18 cellular contexts compared by ENCODE assay signal in the genomic region with DNA sequence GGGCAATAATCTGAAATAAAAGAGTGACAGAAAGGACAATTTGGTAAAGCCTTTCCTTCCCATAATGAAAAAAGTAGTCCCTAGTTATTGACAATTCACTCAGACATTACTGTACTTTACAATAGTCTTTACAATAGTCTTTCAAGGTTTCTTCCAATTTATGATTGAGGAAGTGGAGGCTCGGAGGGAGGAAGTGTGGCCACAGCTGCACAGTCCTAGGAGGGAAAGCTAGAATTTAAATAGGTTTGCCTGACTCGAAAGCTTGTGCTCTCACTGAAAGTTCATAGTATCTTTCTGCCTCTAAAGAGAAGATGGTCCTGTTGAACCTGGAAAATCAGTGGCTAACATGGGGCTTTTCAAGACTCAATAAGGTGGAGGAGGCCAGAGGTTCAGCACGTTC.
DNase-seq lines count a peak whose midpoint lies in the region; ATAC-seq and TF ChIP-seq lines count a peak whose summit lies in the region.
"Had no signal": no experiment of that assay in that cellular context is flagged by ENCODE, and none has a peak within 500 bp of the region (broad histone marks: within the 10 kb centered on the region; RNA-seq: fewer than 3 reads in every experiment).

No MANE protein-coding gene starts in this region.

- H3K9me3 Mint-ChIP-seq in activated B cell treated with CpG ODN at 0.5 μM for 24 hours: no peaks in the 10 kb centered on the region

- H3K4me3 ChIP-seq in upper lobe of right lung: no peak overlapping the region
- H3K4me3 ChIP-seq: gastroesophageal sphincter, tibial nerve had no signal

- H3K9me3 ChIP-seq in upper lobe of right lung: no peaks in the 10 kb centered on the region
- H3K9me3 ChIP-seq: gastroesophageal sphincter, tibial nerve had no signal

- peak; percentile 62 for ATAC-seq in HG02678 (IDR thresholded peaks at IDR 0.05; ENCODE audit: unreplicated experiment)
- peak; percentile 28 for ATAC-seq in activated B cell treated with CpG ODN at 0.5 μM for 24 hours (ENCODE audit: low read depth)
- peak; percentile 64 for ATAC-seq in upper lobe of right lung
- ATAC-seq in stimulated activated naive CD8-positive, alpha-beta T cell treated with anti-CD3 and anti-CD28 coated beads, Interleukin-15, Interleukin-2, amounts not matched to agents 100 U/mL and 50 U/mL, for 24 hours: no peak
- ATAC-seq: activated CD8-positive, alpha-beta memory T cell treated with anti-CD3 and anti-CD28 coated beads, Interleukin-2, amount 10 ng/mL, durations not matched to agents 7 days and 5 days; gastroesophageal sphincter; left ventricle myocardium superior had no signal

- no peak for TF ChIP-seq CTCF in activated B cell treated with CpG ODN at 0.5 μM for 24 hours (IDR thresholded peaks at IDR 0.05)
- TF ChIP-seq CTCF in upper lobe of right lung (IDR thresholded peaks at IDR 0.05): no peak

- H3K4me1 Mint-ChIP-seq in activated B cell treated with CpG ODN at 0.5 μM for 24 hours: peaks cover 15% of the 10 kb centered on the region

- POLR2A ChIA-PET in activated B cell treated with CpG ODN at 0.5 μM for 24 hours (lab: Charles Lee): interaction anchor here (0.7 kb wide), 1 partner anchor 1612 kb away, joined by 8 read pairs; no protein-coding TSS in a partner anchor

- H3K27me3 ChIP-seq in upper lobe of right lung: no peaks in the 10 kb centered on the region
- H3K27me3 ChIP-seq: gastroesophageal sphincter, tibial nerve had no signal

- H3K4me1 ChIP-seq in upper lobe of right lung: peaks cover 3% of the 10 kb centered on the region
- H3K4me1 ChIP-seq: tibial nerve had no signal

- no peak overlapping the region for H3K27ac Mint-ChIP-seq in activated B cell treated with CpG ODN at 0.5 μM for 24 hours
- H3K27ac Mint-ChIP-seq: activated CD8-positive, alpha-beta memory T cell treated with anti-CD3 and anti-CD28 coated beads, Interleukin-2, amount 10 ng/mL, durations not matched to agents 7 days and 5 days had no signal

- H3K27ac ChIP-seq in upper lobe of right lung: no peak overlapping the region
- H3K27ac ChIP-seq: C4-2B, gastroesophageal sphincter, RWPE1, tibial nerve had no signal

- H3K27me3 Mint-ChIP-seq in activated B cell treated with CpG ODN at 0.5 μM for 24 hours: no peaks in the 10 kb centered on the region
- H3K27me3 Mint-ChIP-seq: activated CD8-positive, alpha-beta memory T cell treated with anti-CD3 and anti-CD28 coated beads, Interleukin-2, amount 10 ng/mL, durations not matched to agents 7 days and 5 days had no signal

- intact Hi-C loops in activated B cell treated with CpG ODN at 0.5 μM for 24 hours (cut with micrococcal nuclease): no loop called here
- intact Hi-C loops in upper lobe of right lung (cut with DNase I): no loop called here

- CTCF ChIA-PET in activated B cell treated with CpG ODN at 0.5 μM for 24 hours (lab: Charles Lee): no interaction called here

- H3K36me3 ChIP-seq in upper lobe of right lung: peaks cover 23% of the 10 kb centered on the region

- H3K4me3 Mint-ChIP-seq in activated B cell treated with CpG ODN at 0.5 μM for 24 hours: no peak overlapping the region
- H3K4me3 Mint-ChIP-seq: activated CD8-positive, alpha-beta memory T cell treated with anti-CD3 and anti-CD28 coated beads, Interleukin-2, amount 10 ng/mL, durations not matched to agents 7 days and 5 days had no signal

- H3K36me3 Mint-ChIP-seq in activated B cell treated with CpG ODN at 0.5 μM for 24 hours (ENCODE audit: low read depth): peaks cover 30% of the 10 kb centered on the region
- H3K36me3 Mint-ChIP-seq: activated CD8-positive, alpha-beta memory T cell treated with anti-CD3 and anti-CD28 coated beads, Interleukin-2, amount 10 ng/mL, durations not matched to agents 7 days and 5 days had no signal

- DNase-seq in NOMO-1 treated with DMSO at 0.1 percent for 48 hours (lab: John Stamatoyannopoulos, UW; ENCODE audit: unreplicated experiment) (peak; percentile 79), activated B cell treated with CpG ODN at 0.5 μM for 24 hours (no peak), upper lobe of right lung (no peak), NCI-H128 (lab: John Stamatoyannopoulos, UW; ENCODE audit: unreplicated experiment) (no peak), NCI-H1092 treated with DMSO at 0.1 percent for 48 hours (lab: John Stamatoyannopoulos, UW) (no peak)
- DNase-seq in stimulated activated naive CD8-positive, alpha-beta T cell treated with anti-CD3 and anti-CD28 coated beads, Interleukin-15, Interleukin-2, amounts not matched to agents 100 U/mL and 50 U/mL, for 24 hours: no peak
- DNase-seq: activated CD4-positive, CD25-positive, alpha-beta regulatory T cell treated with anti-CD3 and anti-CD28 coated beads, Interleukin-2, amount 50 U/mL, for 72 hours; activated CD8-positive, alpha-beta memory T cell treated with anti-CD3 and anti-CD28 coated beads, Interleukin-2, amount 10 ng/mL, durations not matched to agents 7 days and 5 days; left ventricle myocardium superior; NCI-H69; small intestine; stimulated activated CD4-positive, alpha-beta T cell treated with anti-CD3 and anti-CD28 coated beads, Interleukin-4, amount 100 ng/mL, for 4 hours; T-helper 1 cell had no signal
